In genomic region chr6:109243863-109244825, GRCh38 we compare ENCODE assay signal across 1 cellular context.
TF ChIP-seq lines count a peak whose summit lies in the region.

No MANE protein-coding gene starts in this region.

TF ChIP-seq in GM23338, 12 proteins besides CTCF, POLR2A, EP300 and RAD21 (continued from another document):
- TF ChIP-seq ZNF462 (CRISPR knock-in tag; IDR thresholded peaks at IDR 0.05) (no peak), ETS1 (IDR thresholded peaks at IDR 0.05) (no peak), REST (IDR thresholded peaks at IDR 0.05; ENCODE audit: unreplicated experiment) (no peak)
TF ChIP-seq in GM23338: peak in this region for 0.
